ENCODE assay signal across 19 cellular contexts in genomic region chr2:46277470-46278190, GRCh38. TPM values are rescaled to one million over a fixed set of nuclear protein-coding genes. Genes with fewer than 3 reads are reported as not detected.
DNase-seq lines count a peak whose midpoint lies in the region; ATAC-seq and TF ChIP-seq lines count a peak whose summit lies in the region.
"Had no signal": no experiment of that assay in that cellular context is flagged by ENCODE, and none has a peak within 500 bp of the region (broad histone marks: within the 10 kb centered on the region; RNA-seq: fewer than 3 reads in every experiment).

No MANE protein-coding gene starts in this region.

- peaks cover 26 to 38% of the 10 kb centered on the region in 2 donors for H3K4me1 ChIP-seq in thyroid gland

- no peaks in the 10 kb centered on the region for H3K36me3 Mint-ChIP-seq in mesothelial cell of epicardium
- H3K36me3 Mint-ChIP-seq: naive thymus-derived CD8-positive, alpha-beta T cell had no signal

- ATAC-seq in left colon (peak; percentile 73), GM18873 (IDR thresholded peaks at IDR 0.05; ENCODE audit: low FRiP score, unreplicated experiment) (no peak)
- ATAC-seq: activated CD8-positive, alpha-beta T cell treated with anti-CD3 and anti-CD28 coated beads for 36 hours; activated T-cell treated with anti-CD3 and anti-CD28 coated beads, Interleukin-2, amount 50 U/mL, for 72 hours; naive thymus-derived CD8-positive, alpha-beta T cell had no signal

- H3K27ac ChIP-seq in thyroid gland, result no peak overlapping the region
- H3K27ac ChIP-seq: cardiac muscle cell, vagina had no signal

- H3K27ac Mint-ChIP-seq in mesothelial cell of epicardium, result no peak overlapping the region
- H3K27ac Mint-ChIP-seq: activated CD8-positive, alpha-beta T cell treated with anti-CD3 and anti-CD28 coated beads for 36 hours; activated T-cell treated with anti-CD3 and anti-CD28 coated beads, Interleukin-2, amount 50 U/mL, for 72 hours; CD4-positive, alpha-beta memory T cell; naive thymus-derived CD8-positive, alpha-beta T cell; stimulated activated naive CD8-positive, alpha-beta T cell treated with anti-CD3 and anti-CD28 coated beads, Interleukin-15, amount 100 ng/mL, for 72 hours had no signal

- H3K27me3 ChIP-seq in thyroid gland, result no peaks in the 10 kb centered on the region
- H3K27me3 ChIP-seq: cardiac muscle cell, vagina had no signal

- WGBS in thyroid gland, 2 donors, result 81 to 88% methylated on average over 5 to 7 of the region's 7 CpGs

- no peak overlapping the region for H3K4me3 Mint-ChIP-seq in mesothelial cell of epicardium
- H3K4me3 Mint-ChIP-seq: activated CD8-positive, alpha-beta T cell treated with anti-CD3 and anti-CD28 coated beads for 36 hours; activated naive CD8-positive, alpha-beta T cell treated with anti-CD3 and anti-CD28 coated beads, Interleukin-2, amount 10 ng/mL, durations not matched to agents 7 days and 5 days; activated T-cell treated with anti-CD3 and anti-CD28 coated beads, Interleukin-2, amount 50 U/mL, for 72 hours; stimulated activated naive CD8-positive, alpha-beta T cell treated with anti-CD3 and anti-CD28 coated beads, Interleukin-15, amount 100 ng/mL, for 72 hours had no signal

- H3K9me3 ChIP-seq in thyroid gland, result no peaks in the 10 kb centered on the region
- H3K9me3 ChIP-seq: vagina had no signal

- DNase-seq in A172 (ENCODE audit: low spot score), result peak; percentile 29
- peak; percentile 20 to 27 for DNase-seq in Kasumi-1 (lab: John Stamatoyannopoulos, UW)
- peak; percentile 80 for DNase-seq in dermis blood vessel endothelial cell
- DNase-seq in left colon, result no peak
- no peak for DNase-seq in mesothelial cell of epicardium (ENCODE audit: low spot score in 2 of 2, unreplicated experiment in 2 of 2)
- DNase-seq in thyroid gland, result no peak
- DNase-seq in NCI-H1436 (lab: John Stamatoyannopoulos, UW), result no peak
- DNase-seq: activated CD8-positive, alpha-beta T cell treated with anti-CD3 and anti-CD28 coated beads for 36 hours; activated naive CD8-positive, alpha-beta T cell treated with anti-CD3 and anti-CD28 coated beads, Interleukin-2, amount 10 ng/mL, durations not matched to agents 7 days and 5 days; activated T-cell treated with anti-CD3 and anti-CD28 coated beads, Interleukin-2, amount 50 U/mL, for 72 hours; effector CD4-positive, alpha-beta T cell; Karpas-422; naive thymus-derived CD8-positive, alpha-beta T cell; NCI-H187 treated with DMSO at 0.1 percent for 48 hours; stimulated activated naive CD8-positive, alpha-beta T cell treated with anti-CD3 and anti-CD28 coated beads, Interleukin-15, amount 100 ng/mL, for 72 hours had no signal

- H3K27me3 Mint-ChIP-seq in mesothelial cell of epicardium (ENCODE audit: low read depth), result no peaks in the 10 kb centered on the region

- no peak overlapping the region for H3K4me3 ChIP-seq in thyroid gland (replicated peaks in 1 of 3)
- H3K4me3 ChIP-seq: cardiac muscle cell, vagina had no signal

- no peaks in the 10 kb centered on the region for H3K36me3 ChIP-seq in thyroid gland
- H3K36me3 ChIP-seq: cardiac muscle cell, vagina had no signal

- no peaks in the 10 kb centered on the region for H3K9me3 Mint-ChIP-seq in mesothelial cell of epicardium
- H3K9me3 Mint-ChIP-seq: activated CD8-positive, alpha-beta T cell treated with anti-CD3 and anti-CD28 coated beads for 36 hours; activated naive CD8-positive, alpha-beta T cell treated with anti-CD3 and anti-CD28 coated beads, Interleukin-2, amount 10 ng/mL, durations not matched to agents 7 days and 5 days; activated T-cell treated with anti-CD3 and anti-CD28 coated beads, Interleukin-2, amount 50 U/mL, for 72 hours; CD4-positive, alpha-beta memory T cell; naive thymus-derived CD8-positive, alpha-beta T cell; stimulated activated naive CD8-positive, alpha-beta T cell treated with anti-CD3 and anti-CD28 coated beads, Interleukin-15, amount 100 ng/mL, for 72 hours had no signal

- intact Hi-C loops in left colon (cut with DNase I, micrococcal nuclease) (no loop called here), thyroid gland (cut with DNase I) (no loop called here)

- H3K4me1 Mint-ChIP-seq in mesothelial cell of epicardium, result peaks cover 14% of the 10 kb centered on the region
- H3K4me1 Mint-ChIP-seq: CD4-positive, alpha-beta memory T cell had no signal

- TF ChIP-seq CTCF in mesothelial cell of epicardium (IDR thresholded peaks at IDR 0.05; ENCODE audit: unreplicated experiment) (no peak), thyroid gland (IDR thresholded peaks at IDR 0.05) (no peak)

- no peak for TF ChIP-seq POLR2A in thyroid gland (IDR thresholded peaks at IDR 0.05)

RNA-seq across cellular contexts. Expression of gene EPAS1, which starts 19.6 kb away (rescaled TPM):
- 8.0 and 14.0 TPM in 2 replicates for total RNA-seq in A172 (2014; rRNA removed; shearing (Covaris generic))
- total RNA-seq in dermis blood vessel endothelial cell (283 and 362 TPM in 2 replicates), left colon (100 to 1,000 TPM; 155 to 226 TPM), mesothelial cell of epicardium (4.4 to 7.5 TPM (median 4.9 TPM) in 3 replicates), thyroid gland (100 to 1,000 TPM; 124 to 563 (median 182) TPM)

Comparison
In these comparisons a context has a peak if more than half of its experiments do, and no peak if none do; other contexts are left out.
1. DNase-seq: peak in A172 (single experiment), Kasumi-1 (2 of 2) and dermis blood vessel endothelial cell (single experiment); none in left colon (0 of 2), mesothelial cell of epicardium (0 of 2), thyroid gland (0 of 2) and NCI-H1436 (single experiment).